Comparison of ENCODE assay signal across 1 cellular context in the genomic region with DNA sequence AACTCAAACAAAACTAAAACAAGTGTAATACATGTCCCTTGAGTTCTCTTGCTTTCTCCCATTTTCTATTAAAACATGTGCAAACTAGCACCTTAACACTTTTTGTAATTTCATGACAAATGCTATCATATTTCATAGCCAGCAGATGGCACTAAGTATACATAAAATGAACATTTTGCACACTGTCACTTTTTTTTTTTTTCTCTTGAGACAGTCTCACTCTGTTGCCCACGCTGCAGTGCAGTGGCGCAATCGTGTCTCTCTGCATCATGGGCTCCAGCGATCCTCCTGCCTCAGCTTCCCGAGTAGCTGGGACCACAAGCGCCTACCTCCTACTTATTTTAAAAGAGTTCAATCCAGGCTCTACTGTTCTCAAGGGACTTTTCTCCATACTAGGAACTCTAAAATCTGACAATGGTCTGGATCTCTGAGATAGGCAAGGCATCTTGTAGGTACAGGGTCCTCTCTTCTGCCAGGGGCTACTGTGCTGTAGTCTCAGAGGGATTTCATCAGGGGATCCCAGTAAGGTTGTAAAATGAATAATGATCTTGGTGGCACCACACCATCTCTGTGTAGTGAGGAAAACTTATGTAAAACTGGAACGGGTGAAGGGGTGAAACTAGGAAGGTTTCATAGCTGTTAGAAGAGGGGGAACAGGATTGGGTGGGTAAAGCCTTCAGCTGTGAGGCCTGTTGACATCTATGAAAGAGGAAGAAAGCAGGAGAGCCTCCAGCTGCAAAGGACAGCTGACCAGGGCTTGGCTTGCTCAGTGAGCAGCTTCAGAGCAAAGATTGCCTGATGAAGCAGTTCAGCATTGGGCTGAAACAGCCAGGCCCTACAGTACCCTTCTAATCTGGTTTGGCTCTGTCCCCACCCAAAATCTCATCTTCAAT.
A peak's percentile ranks its signal among the peaks of the same experiment; 100 is the strongest.
TF ChIP-seq lines count a peak whose summit lies in the region.

No MANE protein-coding gene starts in this region.

TF ChIP-seq in IMR-90, 13 proteins besides CTCF, POLR2A, EP300 and RAD21:
- peak; percentile 78 for TF ChIP-seq CEBPB (IDR thresholded peaks at IDR 0.05; ENCODE audit: low read depth, low read length)
